Comparison of ENCODE assay signal across 8 cellular contexts in the genomic region with DNA sequence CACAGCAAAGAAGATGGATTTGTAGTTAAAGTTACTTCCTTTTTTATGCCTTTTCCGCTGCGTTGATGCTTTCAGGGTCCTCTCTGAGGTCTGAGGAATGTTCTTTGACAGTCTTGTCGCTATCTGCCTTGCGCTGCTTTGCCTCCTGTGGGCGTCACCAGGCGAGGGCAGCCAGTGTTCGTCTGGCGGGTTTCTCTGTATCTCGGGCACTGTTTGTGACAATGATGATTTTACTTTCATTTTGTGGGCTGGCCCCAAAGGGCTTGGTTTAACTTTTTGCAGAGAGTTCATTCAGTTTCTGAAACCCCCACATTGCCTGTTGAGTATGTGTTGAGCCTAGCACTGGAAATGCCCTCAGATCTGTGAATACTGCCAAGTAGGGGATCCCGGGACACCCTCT. TPM values are rescaled to one million over a fixed set of nuclear protein-coding genes. Genes with fewer than 3 reads are reported as not detected.
DNase-seq lines count a peak whose midpoint lies in the region; ATAC-seq, FAIRE-seq and TF ChIP-seq lines count a peak whose summit lies in the region.

No MANE protein-coding gene starts in this region.

- 24 to 47% (median 28%) methylated on average over 9 to 10 of the region's 10 CpGs for WGBS in adrenal gland, 4 donors
- 30 to 31% methylated on average over 10 of the region's 10 CpGs for WGBS in pancreas, 2 donors

- H3K4me1 ChIP-seq in adrenal gland (replicated peaks in 1 of 2) = peaks cover 11 to 42% of the 10 kb centered on the region in 2 donors
- peaks cover 0 to 5% (median 3%) of the 10 kb centered on the region in 3 donors for H3K4me1 ChIP-seq in pancreas
- H3K4me1 ChIP-seq in upper lobe of right lung = peaks cover 50% of the 10 kb centered on the region

- peaks cover 0 to 10% of the 10 kb centered on the region in 2 donors for H3K36me3 ChIP-seq in adrenal gland (replicated peaks in 1 of 2)
- H3K36me3 ChIP-seq in pancreas = peaks cover 0 to 16% (median 3%) of the 10 kb centered on the region in 3 donors
- H3K36me3 ChIP-seq in upper lobe of right lung = peaks cover 32% of the 10 kb centered on the region

- H3K27ac ChIP-seq in adrenal gland (peak overlapping the region in 1 of 5 donors; percentile 15), pancreas (no peak overlapping the region), upper lobe of right lung (peak overlapping the region; percentile 55)

- ATAC-seq in HG02763 (IDR thresholded peaks at IDR 0.05; ENCODE audit: unreplicated experiment) (peak; percentile 59), pancreas (peak; percentile 19 to 50 (median 42)), upper lobe of right lung (peak; percentile 58), omental fat pad (ENCODE audit: low FRiP score) (no peak)

- FAIRE-seq in pancreas (lab: Jason Lieb, UNC) = no peak

- intact Hi-C loops in adrenal gland (cut with DNase I) = no loop called here
- intact Hi-C loops in pancreas (cut with DNase I) = loop anchor here (5.0 to 10.0 kb wide), 2 partner anchors 150 to 152 kb away; no protein-coding TSS in a partner anchor
- intact Hi-C loops in upper lobe of right lung (cut with DNase I) = no loop called here

- TF ChIP-seq POLR2A in adrenal gland (IDR thresholded peaks at IDR 0.05) = no peak

- peak; percentile 83 for DNase-seq in GM12865 (ENCODE audit: low read depth)
- DNase-seq in T-helper 22 cell (ENCODE audit: low read depth) = peak; percentile 38
- peak in 6 of 7 donors; percentile 57 to 79 (median 69) for DNase-seq in adrenal gland
- peak in 1 of 6 donors; percentile 9 for DNase-seq in pancreas
- DNase-seq in upper lobe of right lung = no peak
- DNase-seq in omental fat pad (ENCODE audit: low spot score) = no peak
- DNase-seq in HuH-7 (ENCODE audit: low spot score) = no peak

- H3K9me3 ChIP-seq in adrenal gland (replicated peaks in 1 of 3) (no peaks in the 10 kb centered on the region), pancreas (no peaks in the 10 kb centered on the region), upper lobe of right lung (no peaks in the 10 kb centered on the region)

- H3K4me3 ChIP-seq in GM12865 (ENCODE audit: low read depth, low read length) (peak overlapping the region; percentile 42), adrenal gland (peak overlapping the region in 2 of 4 donors; percentile 10 to 23), pancreas (peak overlapping the region in 2 of 4 donors; percentile 5 to 25), upper lobe of right lung (peak overlapping the region; percentile 47)

- no peaks in the 10 kb centered on the region for H3K27me3 ChIP-seq in adrenal gland
- no peaks in the 10 kb centered on the region for H3K27me3 ChIP-seq in pancreas
- no peaks in the 10 kb centered on the region for H3K27me3 ChIP-seq in upper lobe of right lung

- TF ChIP-seq CTCF in GM12865 (IDR thresholded peaks at IDR 0.05; ENCODE audit: insufficient read depth, low read depth, low read length, missing control alignments) = no peak
- TF ChIP-seq CTCF in adrenal gland (IDR thresholded peaks at IDR 0.05) = no peak
- TF ChIP-seq CTCF in pancreas (IDR thresholded peaks at IDR 0.05) = no peak
- TF ChIP-seq CTCF in upper lobe of right lung (IDR thresholded peaks at IDR 0.05) = no peak
- no peak for TF ChIP-seq CTCF in omental fat pad (IDR thresholded peaks at IDR 0.05)

RNA-seq across cellular contexts. Expression of gene SACM1L, which starts 24.6 kb away (rescaled TPM):
- 10 to 100 TPM; 25.9 to 56.8 (median 44.8) TPM for total RNA-seq in adrenal gland
- polyA plus RNA-seq in adrenal gland = 10 to 100 TPM; 22.5 to 59.3 (median 28.6) TPM
- 10 to 100 TPM; 15.4 to 29.8 (median 18.4) TPM for total RNA-seq in pancreas
- 10 to 100 TPM; 18.3 to 28.9 TPM for polyA plus RNA-seq in pancreas
- total RNA-seq in upper lobe of right lung = 77.1 TPM
- 10 to 100 TPM; 36.9 to 63.4 (median 49.5) TPM for total RNA-seq in omental fat pad

Comparison
In these comparisons a context has a peak if more than half of its experiments do, and no peak if none do; other contexts are left out.
1. DNase-seq: peak in GM12865 (single experiment), T-helper 22 cell (single experiment) and adrenal gland (6 of 7); none in upper lobe of right lung (single experiment), omental fat pad (single experiment) and HuH-7 (single experiment).
2. intact Hi-C loops: an anchor here in pancreas (5.0 to 10.0 kb wide); none called in adrenal gland and upper lobe of right lung.